20 cellular contexts compared by ENCODE assay signal in the genomic region with DNA sequence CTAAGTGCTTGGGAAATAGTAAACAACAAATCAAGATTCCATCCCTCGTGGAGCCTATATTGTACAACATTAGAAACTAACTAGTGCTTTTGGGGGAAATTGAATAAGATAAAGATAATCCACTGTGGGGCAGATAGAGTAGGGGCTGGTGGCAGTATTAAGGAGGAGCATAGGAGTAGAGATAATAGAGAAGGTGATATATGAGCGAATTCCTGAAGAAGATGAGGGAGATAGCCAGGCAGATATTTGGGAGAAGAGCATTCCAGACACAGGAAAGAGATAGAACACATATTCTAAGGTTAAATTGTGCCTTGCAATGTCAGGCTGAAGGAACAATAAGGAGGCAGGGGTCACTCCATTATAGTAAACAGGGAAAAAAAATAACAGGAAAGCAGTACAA.
DNase-seq lines count a peak whose midpoint lies in the region; ATAC-seq, FAIRE-seq and TF ChIP-seq lines count a peak whose summit lies in the region.
"Had no signal": no experiment of that assay in that cellular context is flagged by ENCODE, and none has a peak within 500 bp of the region (broad histone marks: within the 10 kb centered on the region; RNA-seq: fewer than 3 reads in every experiment).

No MANE protein-coding gene starts in this region.

- H2BK20ac ChIP-seq in H9 (ENCODE audit: low read depth, low read length, poor library complexity, severe bottlenecking), result no peak overlapping the region

- H3K4ac ChIP-seq in H9 (ENCODE audit: low read depth, low read length) (no peak overlapping the region), mesenchymal stem cell (ENCODE audit: low read depth in 1 of 2, low read length in 2 of 2) (no peak overlapping the region)

- H4K91ac ChIP-seq in H9 (ENCODE audit: insufficient read length, low read depth, low read length) (peak overlapping the region; percentile 48), mesenchymal stem cell (ENCODE audit: low read length) (no peak overlapping the region)

- H3K4me3 ChIP-seq in HUES64 (ENCODE audit: low read length) (no peak overlapping the region), endothelial cell of umbilical vein (replicated peaks in 1 of 3; ENCODE audit: insufficient read depth in 1 of 3, low read depth in 1 of 3, low read length in 3 of 3) (no peak overlapping the region), neural cell (ENCODE audit: low read length) (peak overlapping the region; percentile 10), mesenchymal stem cell (ENCODE audit: insufficient read depth in 1 of 2, low read depth in 1 of 2, low read length in 2 of 2) (no peak overlapping the region)
- H3K4me3 ChIP-seq: BLaER1 treated with 17β-estradiol and CSF1 and Interleukin-3, amounts not matched to agents 10 nM and 100 nM; GM12878 had no signal

- H3K23ac ChIP-seq in H9 (ENCODE audit: insufficient read length, low read depth, low read length) (no peak overlapping the region), mesenchymal stem cell (ENCODE audit: low read length in 2 of 2) (no peak overlapping the region)

- peaks cover 6% of the 10 kb centered on the region; the same call in 1 of the 2 replicates for H3K79me2 ChIP-seq in H9 (ENCODE audit: insufficient read depth, low read length)
- H3K79me2 ChIP-seq in endothelial cell of umbilical vein (ENCODE audit: control insufficient read depth, insufficient read depth, low read length), result no peaks in the 10 kb centered on the region
- H3K79me2 ChIP-seq in neural cell (replicated peaks; ENCODE audit: insufficient read depth, low read length), result no peaks in the 10 kb centered on the region

- intact Hi-C loops in endothelial cell of umbilical vein (cut with micrococcal nuclease), result no loop called here

- H3K9ac ChIP-seq in H9 (ENCODE audit: extremely low read depth, insufficient read length, low read length), result no peak overlapping the region
- H3K9ac ChIP-seq in HUES64 (ENCODE audit: low read depth, low read length), result no peak overlapping the region
- H3K9ac ChIP-seq in endothelial cell of umbilical vein (replicated peaks; ENCODE audit: extremely low read depth, insufficient read depth, low read length), result no peak overlapping the region
- no peak overlapping the region for H3K9ac ChIP-seq in neural cell (ENCODE audit: low read length)
- H3K9ac ChIP-seq in mesenchymal stem cell (ENCODE audit: low read length), result no peak overlapping the region
- H3K9ac ChIP-seq: BLaER1 treated with 17β-estradiol and CSF1 and Interleukin-3, amounts not matched to agents 10 nM and 100 nM had no signal

- no peak overlapping the region for H4K5ac ChIP-seq in H9 (ENCODE audit: insufficient read length, low read depth, low read length)

- H2BK5ac ChIP-seq in H9 (ENCODE audit: insufficient read length, low read length), result peak overlapping the region; percentile 75
- H2BK5ac ChIP-seq in mesenchymal stem cell (ENCODE audit: low read depth, low read length, poor library complexity, severe bottlenecking), result no peak overlapping the region

- H2AFZ ChIP-seq in H9 (ENCODE audit: low read length), result no peak overlapping the region
- H2AFZ ChIP-seq in endothelial cell of umbilical vein (ENCODE audit: low read depth, low read length), result peak overlapping the region; percentile 13
- no peak overlapping the region for H2AFZ ChIP-seq in neural cell (ENCODE audit: low read depth, low read length)
- H2AFZ ChIP-seq in mesenchymal stem cell (ENCODE audit: low read depth, low read length), result no peak overlapping the region

- H3K14ac ChIP-seq in H9 (ENCODE audit: insufficient read depth, low read length), result no peak overlapping the region
- H3K14ac ChIP-seq in mesenchymal stem cell (ENCODE audit: low read length in 2 of 2), result no peak overlapping the region

- no peak for TF ChIP-seq EP300 in neural cell (conservative IDR thresholded peaks at IDR 0.05; ENCODE audit: poor library complexity, severe bottlenecking)

- POLR2A ChIA-PET in endothelial cell of umbilical vein (lab: Charles Lee), result no interaction called here

- H3K9me1 ChIP-seq in endothelial cell of umbilical vein (replicated peaks; ENCODE audit: control insufficient read depth, extremely low read depth, insufficient read depth, low read length), result no peaks in the 10 kb centered on the region

- BruUV-seq in endothelial cell of umbilical vein (replicated peaks; lab: Mats Ljungman, UMichigan), result no TSS peak

- no peak for FAIRE-seq in endothelial cell of umbilical vein (lab: Jason Lieb, UNC)
- FAIRE-seq: GM12878, H54, HTR-8/SVneo had no signal

- no peaks in the 10 kb centered on the region for H3K27me3 Mint-ChIP-seq in H9 (ENCODE audit: low read depth)
- no peaks in the 10 kb centered on the region for H3K27me3 Mint-ChIP-seq in mesothelial cell of epicardium (ENCODE audit: low read depth)
- H3K27me3 Mint-ChIP-seq: B cell had no signal

- no peaks in the 10 kb centered on the region for H3K23me2 ChIP-seq in H9 (ENCODE audit: insufficient read length, low read depth, low read length, poor library complexity, severe bottlenecking)

- no peak overlapping the region for H3K56ac ChIP-seq in H9 (ENCODE audit: insufficient read length, low read depth, low read length)

- H3K4me3 Mint-ChIP-seq in H9, result no peak overlapping the region
- H3K4me3 Mint-ChIP-seq in mesothelial cell of epicardium, result no peak overlapping the region
- H3K4me3 Mint-ChIP-seq: B cell; CD8-positive, alpha-beta T cell; HFFc6 had no signal

- ATAC-seq in GM21381 (IDR thresholded peaks at IDR 0.05; ENCODE audit: unreplicated experiment), result no peak
- ATAC-seq: CD8-positive, alpha-beta T cell; HCT116 had no signal

- no peak overlapping the region for H3K18ac ChIP-seq in H9 (ENCODE audit: insufficient read length, low read depth, low read length)
- no peak overlapping the region for H3K18ac ChIP-seq in mesenchymal stem cell (ENCODE audit: low read depth in 1 of 2, low read length in 2 of 2)

- dilution Hi-C loops in endothelial cell of umbilical vein (cut with MboI; ENCODE audit: extremely low pct_ligation_motif_present, low sequenced_read_pairs), result no loop called here

- H4K8ac ChIP-seq in H9 (replicated peaks; ENCODE audit: insufficient read length, low read depth, low read length) (no peak overlapping the region), mesenchymal stem cell (ENCODE audit: low read length) (no peak overlapping the region)

- H3K9me2 ChIP-seq in neural cell (ENCODE audit: insufficient read depth, low read length), result no peaks in the 10 kb centered on the region

- H3K27ac ChIP-seq in H9 (ENCODE audit: insufficient read length, low read depth, low read length) (peak overlapping the region; percentile 25), HUES64 (ENCODE audit: low read depth, low read length) (peak overlapping the region; percentile 34), endothelial cell of umbilical vein (ENCODE audit: insufficient read depth, low read depth, low read length) (no peak overlapping the region), neural cell (ENCODE audit: low read length) (peak overlapping the region; percentile 60), mesenchymal stem cell (ENCODE audit: low read length, poor library complexity, severe bottlenecking) (no peak overlapping the region), substantia nigra (ENCODE audit: low read depth, low read length, poor library complexity, severe bottlenecking) (no peak overlapping the region)
- H3K27ac ChIP-seq: BLaER1 treated with 17β-estradiol and CSF1 and Interleukin-3, amounts not matched to agents 10 nM and 100 nM had no signal

- TF ChIP-seq CTCF in H9 (conservative IDR thresholded peaks at IDR 0.05) (no peak), endothelial cell of umbilical vein (IDR thresholded peaks at IDR 0.05; ENCODE audit: extremely low read depth in 1 of 2, insufficient read depth in 1 of 2, low read depth in 1 of 2, low read length in 2 of 2) (no peak), neural cell (IDR thresholded peaks at IDR 0.05; ENCODE audit: poor library complexity, severe bottlenecking) (no peak), mesothelial cell of epicardium (IDR thresholded peaks at IDR 0.05; ENCODE audit: unreplicated experiment) (no peak)

- peak overlapping the region; percentile 79 for H2BK12ac ChIP-seq in H9 (ENCODE audit: insufficient read length, low read depth, low read length)
- no peak overlapping the region for H2BK12ac ChIP-seq in mesenchymal stem cell (ENCODE audit: low read length in 2 of 2)

- TF ChIP-seq RAD21 in neural cell (conservative IDR thresholded peaks at IDR 0.05), result no peak

- no peak for TF ChIP-seq POLR2A in endothelial cell of umbilical vein (IDR thresholded peaks at IDR 0.05; ENCODE audit: low read depth, low read length)

- H2AK5ac ChIP-seq in H9 (ENCODE audit: insufficient read length, low read length) (no peak overlapping the region), mesenchymal stem cell (ENCODE audit: low read length, severe bottlenecking) (no peak overlapping the region)

- H3K36me3 Mint-ChIP-seq in H9 (ENCODE audit: insufficient read depth in 1 of 3, low read depth in 3 of 3) (no peaks in the 10 kb centered on the region), mesothelial cell of epicardium (no peaks in the 10 kb centered on the region)
- H3K36me3 Mint-ChIP-seq: CD8-positive, alpha-beta T cell had no signal

- CTCF ChIA-PET in endothelial cell of umbilical vein (lab: Charles Lee), result no interaction called here

- H3K79me1 ChIP-seq in H9 (ENCODE audit: insufficient read depth, low read depth, low read length, poor library complexity, severe bottlenecking) (no peaks in the 10 kb centered on the region), mesenchymal stem cell (replicated peaks; ENCODE audit: low read length, poor library complexity, severe bottlenecking) (no peaks in the 10 kb centered on the region)

- H3F3A ChIP-seq in neural cell (ENCODE audit: insufficient read depth, low read length, poor library complexity, severe bottlenecking), result no peaks in the 10 kb centered on the region

- no peak overlapping the region for H3K27ac Mint-ChIP-seq in H9
- no peak overlapping the region for H3K27ac Mint-ChIP-seq in mesothelial cell of epicardium
- H3K27ac Mint-ChIP-seq: B cell; CD8-positive, alpha-beta T cell; HFFc6 had no signal

- H3K9me3 ChIP-seq in H9 (ENCODE audit: control insufficient read depth, low read depth, low read length) (no peaks in the 10 kb centered on the region), HUES64 (ENCODE audit: insufficient read depth, low read depth, low read length) (no peaks in the 10 kb centered on the region), endothelial cell of umbilical vein (replicated peaks; ENCODE audit: control insufficient read depth, insufficient read depth, low read length) (no peaks in the 10 kb centered on the region), neural cell (ENCODE audit: low read length) (no peaks in the 10 kb centered on the region), mesenchymal stem cell (ENCODE audit: control insufficient read depth, low read length) (no peaks in the 10 kb centered on the region)
- H3K9me3 ChIP-seq: BLaER1 treated with 17β-estradiol and CSF1 and Interleukin-3, amounts not matched to agents 10 nM and 100 nM had no signal

- 100% methylated on average over 1 of the region's 2 CpGs for WGBS in H9 (ENCODE audit: extremely low coverage, insufficient read length, low lambda C conversion rate)
- WGBS in HUES64, result 78% methylated on average over 1 of the region's 2 CpGs
- 29% methylated on average over 1 of the region's 2 CpGs for WGBS in mesenchymal stem cell

- H3K4me1 Mint-ChIP-seq in H9, result peaks cover 23 to 24% of the 10 kb centered on the region in 2 experiments
- peaks cover 2% of the 10 kb centered on the region for H3K4me1 Mint-ChIP-seq in mesothelial cell of epicardium
- H3K4me1 Mint-ChIP-seq: B cell had no signal

- H3K27me3 ChIP-seq in H9 (ENCODE audit: insufficient read depth, low read length), result no peaks in the 10 kb centered on the region
- no peaks in the 10 kb centered on the region for H3K27me3 ChIP-seq in HUES64 (ENCODE audit: insufficient read depth, low read length)
- no peaks in the 10 kb centered on the region for H3K27me3 ChIP-seq in endothelial cell of umbilical vein (ENCODE audit: control insufficient read depth in 2 of 2, insufficient read depth in 2 of 2, low read length in 2 of 2)
- H3K27me3 ChIP-seq in neural cell (ENCODE audit: insufficient read depth, low read depth, low read length), result no peaks in the 10 kb centered on the region
- no peaks in the 10 kb centered on the region for H3K27me3 ChIP-seq in mesenchymal stem cell (ENCODE audit: control insufficient read depth in 1 of 2, insufficient read depth in 1 of 2, low read length in 2 of 2)
- H3K27me3 ChIP-seq: BLaER1 treated with 17β-estradiol and CSF1 and Interleukin-3, amounts not matched to agents 10 nM and 100 nM had no signal

- H2BK120ac ChIP-seq in H9 (ENCODE audit: low read depth, low read length, poor library complexity, severe bottlenecking) (no peak overlapping the region), mesenchymal stem cell (ENCODE audit: low read depth, low read length) (no peak overlapping the region)

- no peak overlapping the region for H2BK15ac ChIP-seq in H9 (ENCODE audit: low read depth, low read length)
- H2BK15ac ChIP-seq in mesenchymal stem cell (ENCODE audit: low read depth, poor library complexity, severe bottlenecking), result no peak overlapping the region

- DNase-seq in H9 (no peak), endothelial cell of umbilical vein (ENCODE audit: low read depth, low spot score) (peak; percentile 1), mesothelial cell of epicardium (ENCODE audit: low spot score in 2 of 2, unreplicated experiment in 2 of 2) (no peak), mesenchymal stem cell (no peak), substantia nigra (lab: John Stamatoyannopoulos, UW) (no peak)
- DNase-seq: Calu3; CD8-positive, alpha-beta T cell; DMS53; DND-41; EL; HFFc6 had no signal

- H3T11ph ChIP-seq in H9 (ENCODE audit: low read length), result no peak overlapping the region

- H3K9me3 Mint-ChIP-seq in H9 (no peaks in the 10 kb centered on the region), mesothelial cell of epicardium (no peaks in the 10 kb centered on the region)

- peak overlapping the region; percentile 12 for H3K4me2 ChIP-seq in H9 (ENCODE audit: insufficient read depth, insufficient read length, low read length)
- no peak overlapping the region for H3K4me2 ChIP-seq in endothelial cell of umbilical vein (ENCODE audit: insufficient read depth, low read length)
- no peak overlapping the region for H3K4me2 ChIP-seq in neural cell (ENCODE audit: low read length)
- no peak overlapping the region for H3K4me2 ChIP-seq in mesenchymal stem cell (ENCODE audit: low read length, poor library complexity, severe bottlenecking)
- H3K4me2 ChIP-seq: BLaER1 treated with 17β-estradiol and CSF1 and Interleukin-3, amounts not matched to agents 10 nM and 100 nM had no signal

- no peaks in the 10 kb centered on the region for H4K20me1 ChIP-seq in H9 (ENCODE audit: control insufficient read depth, insufficient read depth, insufficient read length)
- no peaks in the 10 kb centered on the region for H4K20me1 ChIP-seq in endothelial cell of umbilical vein (replicated peaks; ENCODE audit: control insufficient read depth, extremely low read depth, insufficient read depth, low read length)
- no peaks in the 10 kb centered on the region for H4K20me1 ChIP-seq in neural cell (ENCODE audit: insufficient read depth)
- H4K20me1 ChIP-seq: BLaER1 treated with 17β-estradiol and CSF1 and Interleukin-3, amounts not matched to agents 10 nM and 100 nM had no signal

- H3K36me3 ChIP-seq in HUES64 (ENCODE audit: insufficient read depth, low read length) (no peaks in the 10 kb centered on the region), endothelial cell of umbilical vein (ENCODE audit: control insufficient read depth in 2 of 2, extremely low read depth in 1 of 2, insufficient read depth in 2 of 2, low read length in 2 of 2) (no peaks in the 10 kb centered on the region), neural cell (ENCODE audit: insufficient read depth, low read length) (no peaks in the 10 kb centered on the region), mesenchymal stem cell (ENCODE audit: control insufficient read depth in 1 of 2, insufficient read depth in 2 of 2, low read depth in 1 of 2, low read length in 2 of 2) (no peaks in the 10 kb centered on the region)
- H3K36me3 ChIP-seq: BLaER1 treated with 17β-estradiol and CSF1 and Interleukin-3, amounts not matched to agents 10 nM and 100 nM had no signal

- H3K4me1 ChIP-seq in H9 (ENCODE audit: insufficient read depth, low read length) (peaks cover 16% of the 10 kb centered on the region), HUES64 (ENCODE audit: insufficient read depth, low read length) (peaks cover 81% of the 10 kb centered on the region), endothelial cell of umbilical vein (ENCODE audit: control insufficient read depth, extremely low read depth, insufficient read depth, low read length) (no peaks in the 10 kb centered on the region), mesenchymal stem cell (ENCODE audit: control insufficient read depth, insufficient read depth, low read depth, low read length) (no peaks in the 10 kb centered on the region)
- H3K4me1 ChIP-seq: BLaER1 treated with 17β-estradiol and CSF1 and Interleukin-3, amounts not matched to agents 10 nM and 100 nM had no signal

Comparison
In these comparisons a context has a peak if more than half of its experiments do, and no peak if none do; other contexts are left out.
1. H3K27ac ChIP-seq: peak in H9 (single experiment), HUES64 (single experiment) and neural cell (single experiment); none in endothelial cell of umbilical vein (single experiment), mesenchymal stem cell (single experiment) and substantia nigra (single experiment).